Comparison of ENCODE assay signal across 8 cellular contexts in genomic region chr17:81517339-81518112, GRCh38.
DNase-seq lines count a peak whose midpoint lies in the region; ATAC-seq and TF ChIP-seq lines count a peak whose summit lies in the region.

No MANE protein-coding gene starts in this region.

- 0 out of 2 replicates have a peak overlapping the region, but pooled peaks have one; percentile 23 for H3K4me3 ChIP-seq in WI38 (ENCODE audit: low read depth, low read length)

- peak; percentile 31 for ATAC-seq in HG02938 (IDR thresholded peaks at IDR 0.05; ENCODE audit: unreplicated experiment)
- no peak for ATAC-seq in GM18858 (IDR thresholded peaks at IDR 0.05; ENCODE audit: unreplicated experiment)

- DNase-seq in DMS53 (lab: John Stamatoyannopoulos, UW) = peak; percentile 59
- no peak for DNase-seq in DMS53 treated with DMSO at 0.1 percent for 48 hours (lab: John Stamatoyannopoulos, UW; ENCODE audit: unreplicated experiment)
- DNase-seq in kidney tubule cell (ENCODE audit: low spot score) = peak; percentile 45
- DNase-seq in OCI-M2 (lab: John Stamatoyannopoulos, UW; ENCODE audit: unreplicated experiment) = no peak
- DNase-seq in NCI-H446 (lab: John Stamatoyannopoulos, UW) = no peak

- TF ChIP-seq CTCF in WI38 (IDR thresholded peaks at IDR 0.05; ENCODE audit: low read depth, low read length) = no peak

Comparison
In these comparisons a context has a peak if more than half of its experiments do, and no peak if none do; other contexts are left out.
1. DNase-seq: peak in DMS53 (single experiment) and kidney tubule cell (single experiment); none in DMS53 treated with DMSO at 0.1 percent for 48 hours (single experiment), OCI-M2 (single experiment) and NCI-H446 (0 of 2).